Comparison of ENCODE assay signal across 9 cellular contexts in the genomic region with DNA sequence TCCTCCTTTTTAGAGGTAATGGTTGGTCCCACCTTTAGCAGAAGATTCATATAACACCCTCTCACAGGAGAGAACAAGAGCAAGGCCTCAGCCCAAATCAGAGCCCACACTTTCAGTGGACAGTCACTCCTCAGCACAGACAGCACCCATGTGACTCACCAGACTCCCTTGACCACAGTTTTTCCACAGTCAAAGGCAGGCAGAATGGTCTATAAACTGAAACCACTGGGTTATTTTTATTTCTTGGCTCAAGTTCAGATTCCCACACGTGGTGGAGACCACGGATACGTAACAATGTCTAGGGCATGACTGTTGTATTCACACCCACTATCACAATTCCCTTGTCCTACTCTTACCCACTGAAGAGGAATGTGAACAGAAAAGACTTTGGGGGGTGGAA.
DNase-seq lines count a peak whose midpoint lies in the region; ATAC-seq and TF ChIP-seq lines count a peak whose summit lies in the region.
"Had no signal": no experiment of that assay in that cellular context is flagged by ENCODE, and none has a peak within 500 bp of the region (broad histone marks: within the 10 kb centered on the region; RNA-seq: fewer than 3 reads in every experiment).

No MANE protein-coding gene starts in this region.

- H3K27me3 Mint-ChIP-seq in chondrocyte (ENCODE audit: low read depth), result no peaks in the 10 kb centered on the region
- no peaks in the 10 kb centered on the region for H3K27me3 Mint-ChIP-seq in CD8-positive, alpha-beta T cell (ENCODE audit: low read depth)

- no peaks in the 10 kb centered on the region for H3K36me3 ChIP-seq in psoas muscle (ENCODE audit: insufficient read depth in 1 of 2, low read depth in 1 of 2)
- no peaks in the 10 kb centered on the region for H3K36me3 ChIP-seq in CD8-positive, alpha-beta T cell (ENCODE audit: insufficient read depth, low read length)
- H3K36me3 ChIP-seq: vagina had no signal

- H3K4me3 Mint-ChIP-seq in chondrocyte (ENCODE audit: unreplicated experiment), result no peak overlapping the region
- H3K4me3 Mint-ChIP-seq in CD8-positive, alpha-beta T cell, result no peak overlapping the region

- 1 to 23% (median 7%) methylated on average over 3 of the region's 3 CpGs for WGBS in psoas muscle, 3 donors

- H3K4me1 ChIP-seq in psoas muscle, result peaks cover 14% of the 10 kb centered on the region
- no peaks in the 10 kb centered on the region for H3K4me1 ChIP-seq in CD8-positive, alpha-beta T cell (ENCODE audit: insufficient read depth, low read length)
- H3K4me1 ChIP-seq: vagina had no signal

- H3K27me3 ChIP-seq in psoas muscle (ENCODE audit: insufficient read depth in 3 of 3, low read length in 2 of 3), result no peaks in the 10 kb centered on the region
- H3K27me3 ChIP-seq in CD8-positive, alpha-beta T cell (ENCODE audit: insufficient read depth, low read length), result no peaks in the 10 kb centered on the region
- H3K27me3 ChIP-seq: vagina had no signal

- peaks cover 3% of the 10 kb centered on the region for H3K36me3 Mint-ChIP-seq in chondrocyte (ENCODE audit: low read depth)
- H3K36me3 Mint-ChIP-seq in CD8-positive, alpha-beta T cell, result no peaks in the 10 kb centered on the region

- POLR2A ChIA-PET in CD8-positive, alpha-beta T cell (lab: Charles Lee), result no interaction called here

- H3K27ac ChIP-seq in psoas muscle, result no peak overlapping the region
- no peak overlapping the region for H3K27ac ChIP-seq in CD8-positive, alpha-beta T cell (ENCODE audit: low read depth, low read length)
- H3K27ac ChIP-seq: vagina had no signal

- TF ChIP-seq CTCF in chondrocyte (IDR thresholded peaks at IDR 0.05) (no peak), psoas muscle (IDR thresholded peaks at IDR 0.05) (no peak)
- TF ChIP-seq CTCF in CD8-positive, alpha-beta T cell (IDR thresholded peaks at IDR 0.05), result no peak

- no peaks in the 10 kb centered on the region for H3K9me3 ChIP-seq in psoas muscle
- H3K9me3 ChIP-seq in CD8-positive, alpha-beta T cell (ENCODE audit: low read length), result no peaks in the 10 kb centered on the region
- H3K9me3 ChIP-seq: vagina had no signal

- no peak overlapping the region for H3K4me3 ChIP-seq in psoas muscle
- no peak overlapping the region for H3K4me3 ChIP-seq in CD8-positive, alpha-beta T cell (ENCODE audit: low read depth, low read length)
- H3K4me3 ChIP-seq: vagina had no signal

- intact Hi-C loops in psoas muscle (cut with DNase I), result no loop called here
- intact Hi-C loops in CD8-positive, alpha-beta T cell (cut with DNase I, micrococcal nuclease), result no loop called here

- peak overlapping the region; percentile 93 for H3K27ac Mint-ChIP-seq in chondrocyte (ENCODE audit: unreplicated experiment)
- H3K27ac Mint-ChIP-seq in CD8-positive, alpha-beta T cell, result no peak overlapping the region

- H3K4me1 Mint-ChIP-seq in chondrocyte (ENCODE audit: low read depth), result peaks cover 45% of the 10 kb centered on the region
- H3K4me1 Mint-ChIP-seq in CD8-positive, alpha-beta T cell (ENCODE audit: low read depth), result no peaks in the 10 kb centered on the region

- in situ Hi-C loops in KBM-7 (cut with MboI; ENCODE audit: low pct_unique_long_range_greater_than_20kb, low sequenced_read_pairs), result no loop called here

- CTCF ChIA-PET in CD8-positive, alpha-beta T cell (lab: Charles Lee), result no interaction called here

- ATAC-seq in GM18870 (IDR thresholded peaks at IDR 0.05; ENCODE audit: unreplicated experiment), result peak; percentile 64
- peak; percentile 71 to 87 (median 80) for ATAC-seq in psoas muscle
- no peak for ATAC-seq in CD8-positive, alpha-beta T cell

- DNase-seq in KBM-7 (peak; percentile 36), chondrocyte (ENCODE audit: low spot score) (no peak), psoas muscle (no peak), NCI-H187 treated with DMSO at 0.1 percent for 48 hours (lab: John Stamatoyannopoulos, UW) (no peak), DMS153 (lab: John Stamatoyannopoulos, UW) (no peak), DMS79 treated with DMSO at 0.1 percent for 48 hours (lab: John Stamatoyannopoulos, UW) (no peak)
- no peak for DNase-seq in CD8-positive, alpha-beta T cell

- H3K9me3 Mint-ChIP-seq in chondrocyte (ENCODE audit: low read depth), result no peaks in the 10 kb centered on the region
- no peaks in the 10 kb centered on the region for H3K9me3 Mint-ChIP-seq in CD8-positive, alpha-beta T cell
